ENCODE assay signal across 8 cellular contexts in the genomic region with DNA sequence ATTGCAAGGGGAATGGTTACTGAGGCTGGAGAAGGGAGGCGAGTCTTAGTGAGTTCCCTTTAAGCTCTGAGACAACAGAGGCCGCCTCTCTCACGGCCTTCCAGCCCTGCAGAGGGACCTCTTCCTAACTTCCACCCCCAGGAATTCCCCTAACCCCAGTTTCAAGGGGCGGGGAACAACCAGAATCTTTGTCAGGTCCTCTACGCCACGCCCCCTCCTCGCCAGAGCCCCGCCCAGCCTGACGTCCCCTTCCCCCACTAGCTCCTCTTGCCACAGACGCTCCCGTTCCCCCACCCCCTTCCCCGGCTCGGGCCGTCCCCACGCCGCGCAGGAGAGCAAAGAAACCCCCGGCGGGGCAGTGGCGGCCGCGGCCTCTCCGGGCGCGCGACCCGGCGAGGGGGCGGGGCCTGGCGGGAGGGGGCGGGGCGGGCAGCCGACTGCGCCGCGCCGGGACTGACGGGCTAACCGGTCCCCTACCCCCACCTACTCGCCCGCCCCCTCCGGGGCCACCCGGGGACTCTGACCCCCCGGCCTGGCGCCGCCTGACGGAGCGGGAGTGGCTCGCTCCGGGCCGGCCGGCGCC. TPM values are rescaled to one million over a fixed set of nuclear protein-coding genes. Genes with fewer than 3 reads are reported as not detected.
DNase-seq lines count a peak whose midpoint lies in the region; ATAC-seq lines count a peak whose summit lies in the region.

No MANE protein-coding gene starts in this region.

- peak overlapping the region; percentile 85 for H3K4me3 Mint-ChIP-seq in activated CD4-positive, alpha-beta T cell treated with anti-CD3 and anti-CD28 coated beads, Interleukin-2, amount 10 ng/mL, durations not matched to agents 7 days and 5 days

- no peaks in the 10 kb centered on the region for H3K27me3 Mint-ChIP-seq in activated CD4-positive, alpha-beta T cell treated with anti-CD3 and anti-CD28 coated beads, Interleukin-2, amount 10 ng/mL, durations not matched to agents 7 days and 5 days

- DNase-seq in AG08396 (ENCODE audit: low spot score): peak; percentile 87
- peak; percentile 11 for DNase-seq in NCI-H526 treated with DMSO at 0.1 percent for 48 hours (lab: John Stamatoyannopoulos, UW)
- peak; percentile 94 for DNase-seq in activated CD4-positive, alpha-beta T cell treated with anti-CD3 and anti-CD28 coated beads, Interleukin-2, amount 10 ng/mL, durations not matched to agents 7 days and 5 days
- DNase-seq in dedifferentiated amniotic fluid mesenchymal stem cell (ENCODE audit: extremely low spot score): peak; percentile 68
- peak; percentile 95 for DNase-seq in left lobe of liver (ENCODE audit: low spot score)
- peak; percentile 97 for DNase-seq in stimulated activated CD4-positive, alpha-beta T cell treated with anti-CD3 and anti-CD28 coated beads, Interleukin-2, amount 100 ng/mL, for 24 hours

- H3K27ac Mint-ChIP-seq in activated CD4-positive, alpha-beta T cell treated with anti-CD3 and anti-CD28 coated beads, Interleukin-2, amount 10 ng/mL, durations not matched to agents 7 days and 5 days: peak overlapping the region; percentile 93

- peaks cover 16% of the 10 kb centered on the region for H3K36me3 Mint-ChIP-seq in activated CD4-positive, alpha-beta T cell treated with anti-CD3 and anti-CD28 coated beads, Interleukin-2, amount 10 ng/mL, durations not matched to agents 7 days and 5 days (ENCODE audit: low read depth)

- peak; percentile 71 for ATAC-seq in GM18909 (IDR thresholded peaks at IDR 0.05; ENCODE audit: poor library complexity, unreplicated experiment)
- ATAC-seq in HG03159 (IDR thresholded peaks at IDR 0.05; ENCODE audit: unreplicated experiment): peak; percentile 62
- peak; percentile 92 for ATAC-seq in left lobe of liver

- H3K4me1 Mint-ChIP-seq in activated CD4-positive, alpha-beta T cell treated with anti-CD3 and anti-CD28 coated beads, Interleukin-2, amount 10 ng/mL, durations not matched to agents 7 days and 5 days: peaks cover 55% of the 10 kb centered on the region

- CTCF ChIA-PET in activated CD4-positive, alpha-beta T cell treated with anti-CD3 and anti-CD28 coated beads, Interleukin-2, amount 10 ng/mL, durations not matched to agents 7 days and 5 days (lab: Charles Lee): interaction anchor here (0.6 to 1.5 kb wide), 5 partner anchors 9 to 300 kb away, joined by 3 to 5 read pairs (median 4); partner anchors contain the start of gene TMEM156

- POLR2A ChIA-PET in activated CD4-positive, alpha-beta T cell treated with anti-CD3 and anti-CD28 coated beads, Interleukin-2, amount 10 ng/mL, durations not matched to agents 7 days and 5 days (lab: Charles Lee): interaction anchor here (0.5 to 0.6 kb wide), 2 partner anchors 12 to 137 kb away, joined by 3 to 5 read pairs; partner anchors contain the start of gene TMEM156

- no peaks in the 10 kb centered on the region for H3K9me3 Mint-ChIP-seq in activated CD4-positive, alpha-beta T cell treated with anti-CD3 and anti-CD28 coated beads, Interleukin-2, amount 10 ng/mL, durations not matched to agents 7 days and 5 days

RNA-seq across cellular contexts. Expression of gene TMEM156, which starts 12.2 kb away (rescaled TPM):
- total RNA-seq in activated CD4-positive, alpha-beta T cell treated with anti-CD3 and anti-CD28 coated beads, Interleukin-2, amount 10 ng/mL, durations not matched to agents 7 days and 5 days: 10 to 100 TPM; 19.5 to 19.6 TPM
- total RNA-seq in left lobe of liver: 0.55 TPM

RNA-seq across cellular contexts. Expression of gene KLHL5, which starts 17.6 kb away (rescaled TPM):
- 10 to 100 TPM; 23.6 to 25.0 TPM for total RNA-seq in activated CD4-positive, alpha-beta T cell treated with anti-CD3 and anti-CD28 coated beads, Interleukin-2, amount 10 ng/mL, durations not matched to agents 7 days and 5 days
- 30.4 TPM for total RNA-seq in left lobe of liver

Comparison
In these comparisons a context has a peak if more than half of its experiments do, and no peak if none do; other contexts are left out.
1. Peak in every context shown above with its lines: DNase-seq and ATAC-seq.
2. DNase-seq: peak in every context shown above with its lines; median percentile 97 in stimulated activated CD4-positive, alpha-beta T cell treated with anti-CD3 and anti-CD28 coated beads, Interleukin-2, amount 100 ng/mL, for 24 hours; 95 in left lobe of liver; 94 in activated CD4-positive, alpha-beta T cell treated with anti-CD3 and anti-CD28 coated beads, Interleukin-2, amount 10 ng/mL, durations not matched to agents 7 days and 5 days; 87 in AG08396; 68 in dedifferentiated amniotic fluid mesenchymal stem cell; 11 in NCI-H526 treated with DMSO at 0.1 percent for 48 hours.
3. RNA of gene TMEM156, which starts 12.2 kb away (total RNA-seq): 19.5 to 19.6 TPM in activated CD4-positive, alpha-beta T cell treated with anti-CD3 and anti-CD28 coated beads, Interleukin-2, amount 10 ng/mL, durations not matched to agents 7 days and 5 days; 0.55 TPM in left lobe of liver (single experiment); every median in the first group is over 10 times any median in the second.